8 cellular contexts compared by ENCODE assay signal in genomic region chr9:32950574-32950973, GRCh38. TPM values are rescaled to one million over a fixed set of nuclear protein-coding genes. Genes with fewer than 3 reads are reported as not detected.
A peak's percentile ranks its signal among the peaks of the same experiment; 100 is the strongest.
DNase-seq lines count a peak whose midpoint lies in the region; ATAC-seq, FAIRE-seq and TF ChIP-seq lines count a peak whose summit lies in the region.
"Not testable (repeated sequence)": the region's sequence is repeated elsewhere in the genome, so short reads cannot be mapped to it uniquely, and the experiment has no call there.

No MANE protein-coding gene starts in this region.

- not testable (repeated sequence) for H3T11ph ChIP-seq in H9 (ENCODE audit: low read length)

- H3K56ac ChIP-seq in H9 (ENCODE audit: insufficient read length, low read depth, low read length); H1 (replicated peaks; ENCODE audit: insufficient read length, low read depth, low read length): not testable (repeated sequence)

- no CpG with 5 or more reads among the region's 10 CpGs for WGBS in H9 (ENCODE audit: extremely low coverage, insufficient read length, low lambda C conversion rate)
- 60% methylated on average over 10 of the region's 10 CpGs; no CpG with 5 or more reads in 1 of the 2 experiments for WGBS in H1 (ENCODE audit: extremely low coverage in 1 of 2, insufficient coverage in 1 of 2, insufficient read length in 1 of 2, insufficient replicate concordance in 2 of 2, low coverage in 1 of 2, low lambda C conversion rate in 2 of 2, missing lambda C conversion rate in 1 of 2), 2 experiments

- H3K27me3 ChIP-seq in GM23338 (ENCODE audit: insufficient read depth); H9 (ENCODE audit: insufficient read depth, low read length); H1 (replicated peaks in 1 of 4; ENCODE audit: control insufficient read depth in 3 of 4, extremely low read depth in 1 of 4, insufficient read depth in 3 of 4, low read length in 3 of 4); cardiac muscle cell; neural progenitor cell: not testable (repeated sequence)

- FAIRE-seq in H1 (lab: Jason Lieb, UNC), result not testable (repeated sequence)

- TF ChIP-seq EP300 in H1 (IDR thresholded peaks at IDR 0.05; ENCODE audit: borderline replicate concordance in 1 of 2, low read depth in 2 of 2, low read length in 2 of 2), result not testable (repeated sequence)

- not testable (repeated sequence) for TF ChIP-seq RAD21 in H1 (IDR thresholded peaks at IDR 0.05 in 1 of 2, conservative IDR thresholded peaks at IDR 0.05 in 1 of 2; ENCODE audit: low read depth in 2 of 2, low read length in 2 of 2)

- ATAC-seq in GM23338 (peak; percentile 50), WTC11 (peak; percentile 39; the same call in 1 of the 2 replicates)

- not testable (repeated sequence) for H3K18ac ChIP-seq in H9 (ENCODE audit: insufficient read length, low read depth, low read length); H1 (ENCODE audit: extremely low read depth, low read length)

- not testable (repeated sequence) for H3K14ac ChIP-seq in H9 (ENCODE audit: insufficient read depth, low read length); H1 (ENCODE audit: insufficient read length)

- H2BK15ac ChIP-seq in H9 (ENCODE audit: low read depth, low read length); H1 (ENCODE audit: low read length): not testable (repeated sequence)

- H3K4me1 ChIP-seq in GM23338 (ENCODE audit: insufficient read depth); H9 (ENCODE audit: insufficient read depth, low read length); H1 (replicated peaks in 1 of 4; ENCODE audit: control insufficient read depth in 3 of 4, insufficient read depth in 4 of 4, low read length in 3 of 4); cardiac muscle cell (ENCODE audit: low read depth); neural progenitor cell: not testable (repeated sequence)

- not testable (repeated sequence) for H3K4me3 ChIP-seq in GM23338; H1 (ENCODE audit: extremely low read depth in 1 of 4, insufficient read depth in 2 of 4, low read depth in 3 of 4, low read length in 4 of 4); fibroblast of pulmonary artery (replicated peaks; ENCODE audit: low read depth, low read length); cardiac muscle cell; neural progenitor cell

- TF ChIP-seq POLR2A in H1 (IDR thresholded peaks at IDR 0.05; ENCODE audit: control extremely low read depth in 1 of 2, low read depth in 2 of 2, low read length in 2 of 2), result not testable (repeated sequence)

- H3K9me2 ChIP-seq in GM23338 (ENCODE audit: insufficient read depth), result not testable (repeated sequence)

- H3K27ac Mint-ChIP-seq in GM23338, neural progenitor cell: not testable (repeated sequence)
- H3K27ac Mint-ChIP-seq in H9 (peak overlapping the region; percentile 22 to 89 (median 46); a peak in 1 of 7 replicates), WTC11 (0 out of 2 replicates have a peak overlapping the region, but pooled peaks have one; percentile 73)

- not testable (repeated sequence) for H3K36me3 Mint-ChIP-seq in GM23338 (ENCODE audit: low read depth); H9 (ENCODE audit: insufficient read depth in 1 of 3, low read depth in 3 of 3); WTC11; neural progenitor cell

- H3K9me3 Mint-ChIP-seq in GM23338, H9, WTC11, neural progenitor cell: not testable (repeated sequence)

- not testable (repeated sequence) for H3K4me2 ChIP-seq in GM23338; H9 (ENCODE audit: insufficient read depth, insufficient read length, low read length); H1 (ENCODE audit: insufficient read depth in 1 of 2, low read depth in 2 of 2, low read length in 2 of 2); neural progenitor cell

- H3K27ac ChIP-seq in GM23338 (ENCODE audit: low read depth), result 0 out of 2 replicates have a peak overlapping the region, but pooled peaks have one; percentile 18
- H3K27ac ChIP-seq in H9 (ENCODE audit: insufficient read length, low read depth, low read length); H1 (ENCODE audit: low read depth, low read length); cardiac muscle cell; neural progenitor cell: not testable (repeated sequence)

- not testable (repeated sequence) for H4K8ac ChIP-seq in H9 (replicated peaks; ENCODE audit: insufficient read length, low read depth, low read length); H1 (ENCODE audit: extremely low read depth, insufficient read depth, low read length)

- H3K79me2 ChIP-seq in GM23338 (replicated peaks; ENCODE audit: insufficient read depth); H9 (ENCODE audit: insufficient read depth, low read length); H1 (ENCODE audit: control insufficient read depth in 1 of 2, insufficient read depth in 2 of 2, low read length in 2 of 2); neural progenitor cell (ENCODE audit: low read depth): not testable (repeated sequence)

- H3K4ac ChIP-seq in H9 (ENCODE audit: low read depth, low read length); H1 (replicated peaks; ENCODE audit: insufficient read length, low read depth, low read length): not testable (repeated sequence)

- not testable (repeated sequence) for H4K91ac ChIP-seq in H9 (ENCODE audit: insufficient read length, low read depth, low read length); H1 (replicated peaks; ENCODE audit: insufficient read length, low read length)

- H3K27me3 Mint-ChIP-seq in GM23338 (ENCODE audit: insufficient read depth, low read depth, poor library complexity); H9 (ENCODE audit: low read depth); WTC11 (ENCODE audit: low read depth); neural progenitor cell (ENCODE audit: insufficient read depth, low read depth): not testable (repeated sequence)

- H3K79me1 ChIP-seq in H9 (ENCODE audit: insufficient read depth, low read depth, low read length, poor library complexity, severe bottlenecking); H1 (ENCODE audit: low read depth, low read length): not testable (repeated sequence)

- not testable (repeated sequence) for H3K9ac ChIP-seq in H9 (ENCODE audit: extremely low read depth, insufficient read length, low read length); H1 (replicated peaks in 1 of 4; ENCODE audit: extremely low read depth in 1 of 4, low read depth in 3 of 4, low read length in 3 of 4); neural progenitor cell

- not testable (repeated sequence) for H3K23me2 ChIP-seq in H9 (ENCODE audit: insufficient read length, low read depth, low read length, poor library complexity, severe bottlenecking); H1 (ENCODE audit: low read depth, low read length)

- not testable (repeated sequence) for H2BK20ac ChIP-seq in H9 (ENCODE audit: low read depth, low read length, poor library complexity, severe bottlenecking); H1 (ENCODE audit: low read length)

- not testable (repeated sequence) for H2AK5ac ChIP-seq in H9 (ENCODE audit: insufficient read length, low read length); H1 (ENCODE audit: low read depth, low read length)

- H3K36me3 ChIP-seq in GM23338 (ENCODE audit: insufficient read depth); H1 (ENCODE audit: control insufficient read depth in 2 of 4, insufficient read depth in 4 of 4, low read length in 3 of 4); cardiac muscle cell; neural progenitor cell: not testable (repeated sequence)

- not testable (repeated sequence) for H3K9me3 ChIP-seq in H9 (ENCODE audit: control insufficient read depth, low read depth, low read length); H1 (ENCODE audit: insufficient read depth in 2 of 2, low read depth in 1 of 2, low read length in 1 of 2); cardiac muscle cell (ENCODE audit: low read depth); neural progenitor cell (ENCODE audit: low read depth)

- H2AFZ ChIP-seq in GM23338 (0 out of 2 replicates have a peak overlapping the region, but pooled peaks have one; percentile 4), H1 (ENCODE audit: low read length) (peak overlapping the region; percentile 19), neural progenitor cell (replicated peaks) (peak overlapping the region; percentile 77)
- H2AFZ ChIP-seq in H9 (ENCODE audit: low read length), result not testable (repeated sequence)

- not testable (repeated sequence) for H3F3A ChIP-seq in GM23338 (replicated peaks; ENCODE audit: low read depth); neural progenitor cell (ENCODE audit: low read depth)

- CTCF ChIA-PET in WTC11 (lab: Charles Lee); H1 (lab: Charles Lee; ENCODE audit: partially characterized antibody): not testable (repeated sequence)

- H3K4me1 Mint-ChIP-seq in GM23338 (peaks cover 10% of the 10 kb centered on the region), H9 (peaks cover 13% of the 10 kb centered on the region in 2 experiments), WTC11 (peaks cover 16% of the 10 kb centered on the region)
- H3K4me1 Mint-ChIP-seq in neural progenitor cell, result not testable (repeated sequence)

- H2BK5ac ChIP-seq in H9 (ENCODE audit: insufficient read length, low read length); H1 (ENCODE audit: low read depth, low read length): not testable (repeated sequence)

- H3K4me3 Mint-ChIP-seq in GM23338, H9, WTC11, neural progenitor cell: not testable (repeated sequence)

- not testable (repeated sequence) for H2BK12ac ChIP-seq in H9 (ENCODE audit: insufficient read length, low read depth, low read length)
- 0 out of 2 replicates have a peak overlapping the region, but pooled peaks have one; percentile 50 for H2BK12ac ChIP-seq in H1 (ENCODE audit: low read depth, low read length)

- POLR2A ChIA-PET in WTC11 (lab: Charles Lee); H1 (lab: Charles Lee; ENCODE audit: partially characterized antibody): not testable (repeated sequence)

- not testable (repeated sequence) for H4K5ac ChIP-seq in H9 (ENCODE audit: insufficient read length, low read depth, low read length); H1 (ENCODE audit: insufficient read length, low read depth, low read length)

- H4K20me1 ChIP-seq in GM23338 (replicated peaks; ENCODE audit: insufficient read depth); H9 (ENCODE audit: control insufficient read depth, insufficient read depth, insufficient read length); H1 (replicated peaks in 1 of 2; ENCODE audit: control insufficient read depth in 1 of 2, insufficient read depth in 2 of 2, low read length in 2 of 2); neural progenitor cell (ENCODE audit: low read depth): not testable (repeated sequence)

- DNase-seq in GM23338 (ENCODE audit: low spot score) (peak; percentile 63), H9 (peak; percentile 43), WTC11 (ENCODE audit: low spot score) (peak; percentile 15), fibroblast of pulmonary artery (ENCODE audit: low read depth) (peak; percentile 16), cardiac muscle cell (ENCODE audit: low read depth in 1 of 2, low spot score in 1 of 2) (peak; percentile 14 to 29), iPS DF 19.7 (ENCODE audit: low read depth, low spot score) (peak; percentile 23), neural progenitor cell (ENCODE audit: low spot score) (peak; percentile 32)
- not testable (repeated sequence) for DNase-seq in H1 (ENCODE audit: low read depth in 1 of 2, low spot score in 2 of 2)

- not testable (repeated sequence) for TF ChIP-seq CTCF in GM23338 (conservative IDR thresholded peaks at IDR 0.05; ENCODE audit: low read depth in 2 of 2); H9 (conservative IDR thresholded peaks at IDR 0.05); WTC11 (IDR thresholded peaks at IDR 0.05); H1 (IDR thresholded peaks at IDR 0.05; ENCODE audit: control extremely low read depth in 1 of 3, insufficient read depth in 1 of 3, low read depth in 1 of 3, low read length in 3 of 3); fibroblast of pulmonary artery (IDR thresholded peaks at IDR 0.05; ENCODE audit: low read length, missing control alignments); cardiac muscle cell (IDR thresholded peaks at IDR 0.05; ENCODE audit: low read depth, low read length); neural progenitor cell (IDR thresholded peaks at IDR 0.05)

- not testable (repeated sequence) for H3K23ac ChIP-seq in H9 (ENCODE audit: insufficient read length, low read depth, low read length); H1 (ENCODE audit: insufficient read length)

- H2BK120ac ChIP-seq in H9 (ENCODE audit: low read depth, low read length, poor library complexity, severe bottlenecking); H1 (replicated peaks; ENCODE audit: low read depth, low read length): not testable (repeated sequence)

RNA-seq across cellular contexts. Expression of gene APTX, which starts 50.9 kb away (rescaled TPM):
- 46.2 and 46.6 TPM in 2 replicates for total RNA-seq in GM23338 (2014; rRNA removed; shearing (Covaris generic))
- polyA plus RNA-seq in GM23338 (2016; fragmentation: Nextera tagmentation; extraction: Ambion mirVana) (32.6 and 33.7 TPM in 2 replicates), H1 (2011; rRNA removed) (19.7 and 29.9 TPM in 2 replicates), cardiac muscle cell (60.7 and 78.6 TPM in 2 replicates)
- total RNA-seq in H9 (2021) (41.6 and 46.2 TPM in 2 replicates), WTC11 (2021) (36.7 to 40.0 TPM (median 39.0 TPM) in 3 replicates), cardiac muscle cell (38.8 and 65.2 TPM in 2 replicates), neural progenitor cell (ENCODE audit: low replicate concordance) (48.3 and 72.6 TPM in 2 replicates)
- total RNA-seq in H1 (2021; fragmentation: NEBNext Ultra II Directional; extraction: Animal tissue kit (Norgen Biotek cat#: 25700)), result 40.7 and 41.0 TPM in 2 replicates
- polyA plus RNA-seq in H1 (2011; cell fraction: cytosol; rRNA removed), result 41.5 TPM
- 22.4 TPM for polyA plus RNA-seq in H1 (2011; cell fraction: nucleus; rRNA removed)
- 42.1 to 53.9 TPM (median 48.2 TPM) in 4 replicates for polyA plus RNA-seq in H1 (2012, experiment 1 of 2)
- 14.4 TPM for polyA plus RNA-seq in H1 (2012, experiment 2 of 2)
- polyA plus RNA-seq in H1 (2013, experiment 1 of 2), result 31.5 TPM
- polyA plus RNA-seq in H1 (2013, experiment 2 of 2), result 29.1 TPM
- polyA minus RNA-seq in H1 (2011; rRNA and poly(A)+ RNA removed), result 24.0 and 24.2 TPM in 2 replicates
- 23.4 TPM for polyA minus RNA-seq in H1 (2011; cell fraction: cytosol; rRNA and poly(A)+ RNA removed)
- polyA minus RNA-seq in H1 (2011; cell fraction: nucleus; rRNA and poly(A)+ RNA removed), result 39.8 TPM
